1 cellular context compared by ENCODE assay signal in genomic region chr15:45521596-45522167, GRCh38.
A peak's percentile ranks its signal among the peaks of the same experiment; 100 is the strongest.
TF ChIP-seq lines count a peak whose summit lies in the region.

No MANE protein-coding gene starts in this region.

TF ChIP-seq in HepG2, 621 proteins besides CTCF, POLR2A, EP300 and RAD21 (continued from another document and continues in another):
- TF ChIP-seq ARID5B (CRISPR knock-in tag; IDR thresholded peaks at IDR 0.05), result peak; percentile 91
- TF ChIP-seq MLLT10 (CRISPR knock-in tag; IDR thresholded peaks at IDR 0.05), result no peak
- TF ChIP-seq NR2F1 (CRISPR knock-in tag; IDR thresholded peaks at IDR 0.05), result no peak
- TF ChIP-seq RNF2 (conservative IDR thresholded peaks at IDR 0.05; ENCODE audit: low read depth), result peak; percentile 36; the same call in 1 of the 2 replicates
- TF ChIP-seq BCL6 (CRISPR knock-in tag; IDR thresholded peaks at IDR 0.05), result peak; percentile 100
- TF ChIP-seq RERE (CRISPR knock-in tag; IDR thresholded peaks at IDR 0.05; ENCODE audit: low read depth), result peak; percentile 62; the same call in 1 of the 2 replicates
- peak; percentile 42; the same call in 1 of the 2 replicates for TF ChIP-seq ZGPAT (CRISPR knock-in tag; IDR thresholded peaks at IDR 0.05)
- TF ChIP-seq ZNF839 (CRISPR knock-in tag; IDR thresholded peaks at IDR 0.05; ENCODE audit: borderline replicate concordance), result no peak
- peak; percentile 97 for TF ChIP-seq RARA (CRISPR knock-in tag; IDR thresholded peaks at IDR 0.05)
- peak; percentile 80 for TF ChIP-seq RXRB (CRISPR knock-in tag; IDR thresholded peaks at IDR 0.05; ENCODE audit: borderline replicate concordance)
- TF ChIP-seq SKIL (CRISPR knock-in tag; IDR thresholded peaks at IDR 0.05; ENCODE audit: borderline replicate concordance), result 0 out of 2 replicates have a peak, but pooled peaks have one; percentile 48
- TF ChIP-seq IKZF5 (CRISPR knock-in tag; IDR thresholded peaks at IDR 0.05), result peak; percentile 69; the same call in 1 of the 2 replicates
- no peak for TF ChIP-seq E2F2 (CRISPR knock-in tag; IDR thresholded peaks at IDR 0.05; ENCODE audit: borderline replicate concordance)
- peak; percentile 67; the same call in 1 of the 2 replicates for TF ChIP-seq NFIC (IDR thresholded peaks at IDR 0.05; ENCODE audit: low read length)
- no peak for TF ChIP-seq REL (CRISPR knock-in tag; conservative IDR thresholded peaks at IDR 0.05)
- TF ChIP-seq ZNF136 (CRISPR knock-in tag; IDR thresholded peaks at IDR 0.05; ENCODE audit: low read depth), result no peak
- TF ChIP-seq GATAD2A (CRISPR knock-in tag; IDR thresholded peaks at IDR 0.05), result peak; percentile 48; the same call in 1 of the 2 replicates
- TF ChIP-seq CREM (IDR thresholded peaks at IDR 0.05), result peak; percentile 33; the same call in 1 of the 2 replicates
- TF ChIP-seq CREM (CRISPR knock-in tag; IDR thresholded peaks at IDR 0.05), result no peak
- TF ChIP-seq E2F1 (CRISPR knock-in tag; IDR thresholded peaks at IDR 0.05), result no peak
- TF ChIP-seq HHEX (CRISPR knock-in tag; IDR thresholded peaks at IDR 0.05), result 0 out of 2 replicates have a peak, but pooled peaks have one; percentile 18
- no peak; the same call in 1 of the 2 replicates for TF ChIP-seq ZBTB25 (CRISPR knock-in tag; IDR thresholded peaks at IDR 0.05)
- TF ChIP-seq ELF3 (CRISPR knock-in tag; IDR thresholded peaks at IDR 0.05), result 0 out of 2 replicates have a peak, but pooled peaks have one; percentile 32
- TF ChIP-seq SAP130 (CRISPR knock-in tag; IDR thresholded peaks at IDR 0.05; ENCODE audit: low read depth), result peak; percentile 48
- TF ChIP-seq MEF2D (CRISPR knock-in tag; IDR thresholded peaks at IDR 0.05), result 0 out of 2 replicates have a peak, but pooled peaks have one; percentile 20
- no peak for TF ChIP-seq ZNF382 (CRISPR knock-in tag; IDR thresholded peaks at IDR 0.05; ENCODE audit: borderline replicate concordance)
- no peak for TF ChIP-seq NFE2L1 (CRISPR knock-in tag; IDR thresholded peaks at IDR 0.05; ENCODE audit: borderline replicate concordance)
- peak; percentile 61; the same call in 1 of the 2 replicates for TF ChIP-seq CBX2 (IDR thresholded peaks at IDR 0.05; ENCODE audit: low read depth, low read length)
- no peak for TF ChIP-seq CBX2 (CRISPR knock-in tag; IDR thresholded peaks at IDR 0.05; ENCODE audit: low read depth)
